18 cellular contexts compared by ENCODE assay signal in genomic region chr11:64352099-64353005, GRCh38. TPM values are rescaled to one million over a fixed set of nuclear protein-coding genes. Genes with fewer than 3 reads are reported as not detected.
DNase-seq lines count a peak whose midpoint lies in the region; ATAC-seq and TF ChIP-seq lines count a peak whose summit lies in the region.
"Had no signal": no experiment of that assay in that cellular context is flagged by ENCODE, and none has a peak within 500 bp of the region (broad histone marks: within the 10 kb centered on the region; RNA-seq: fewer than 3 reads in every experiment).

No MANE protein-coding gene starts in this region.

- no peak for TF ChIP-seq CTCF in RWPE2 (IDR thresholded peaks at IDR 0.05; ENCODE audit: poor library complexity, severe bottlenecking)

- no peak overlapping the region for H3K4me3 ChIP-seq in RWPE2 (ENCODE audit: severe bottlenecking)

- no peaks in the 10 kb centered on the region for H3K9me3 ChIP-seq in RWPE2 (ENCODE audit: severe bottlenecking)

- H3K27ac ChIP-seq in RWPE2 (ENCODE audit: poor library complexity, severe bottlenecking) = no peak overlapping the region
- H3K27ac ChIP-seq: C4-2B, foreskin keratinocyte had no signal

- H3K27me3 ChIP-seq in RWPE2 (ENCODE audit: insufficient read depth, poor library complexity, severe bottlenecking) = no peaks in the 10 kb centered on the region
- H3K27me3 ChIP-seq: foreskin keratinocyte had no signal

- intact Hi-C loops in sciatic nerve (cut with DNase I) = no loop called here

- no peaks in the 10 kb centered on the region for H3K36me3 ChIP-seq in RWPE2 (ENCODE audit: low read depth)

- DNase-seq in NCI-H748 (lab: John Stamatoyannopoulos, UW; ENCODE audit: unreplicated experiment) = peak; percentile 34
- no peak for DNase-seq in NCI-H748 treated with DMSO at 0.1 percent for 48 hours (lab: John Stamatoyannopoulos, UW)
- DNase-seq in NCI-H146 (lab: John Stamatoyannopoulos, UW) = peak; percentile 84
- DNase-seq in RWPE2 (ENCODE audit: low spot score) = peak; percentile 68
- peak; percentile 51 for DNase-seq in sciatic nerve (ENCODE audit: low spot score)
- DNase-seq in LoVo (ENCODE audit: low spot score) = no peak
- DNase-seq in nucleus accumbens (lab: John Stamatoyannopoulos, UW) = no peak
- DNase-seq: ACHN; activated CD4-positive, alpha-beta T cell treated with anti-CD3 and anti-CD28 coated beads, Interleukin-2, amount 10 ng/mL, durations not matched to agents 7 days and 5 days; effector CD4-positive, alpha-beta T cell; foreskin keratinocyte; NCI-H446; stimulated activated CD4-positive, alpha-beta T cell treated with anti-CD3 and anti-CD28 coated beads, Interleukin-1b, Interleukin-23, amount 100 ng/mL, for 48 hours; T-helper 17 cell had no signal

- ATAC-seq in RWPE2 (ENCODE audit: low read depth) (no peak), sciatic nerve (no peak), HG03457 (IDR thresholded peaks at IDR 0.05; ENCODE audit: unreplicated experiment) (no peak)
- ATAC-seq: foreskin keratinocyte, HCT116, left lobe of liver, T-helper 17 cell had no signal

- peaks cover 13% of the 10 kb centered on the region for H3K4me1 ChIP-seq in RWPE2 (ENCODE audit: insufficient read depth, poor library complexity, severe bottlenecking)

RNA-seq across cellular contexts. Expression of gene RPS6KA4, which starts 6.6 kb away (rescaled TPM):
- total RNA-seq in sciatic nerve = 23.8 TPM

RNA-seq across cellular contexts. Expression of gene CCDC88B, which starts 12.3 kb away (rescaled TPM):
- 12.9 TPM for total RNA-seq in sciatic nerve

RNA-seq across cellular contexts. Expression of gene PRDX5, which starts 34.4 kb away (rescaled TPM):
- total RNA-seq in sciatic nerve = 143 TPM

RNA-seq across cellular contexts. Expression of gene TRMT112, which starts 35.0 kb away (rescaled TPM):
- 149 TPM for total RNA-seq in sciatic nerve

RNA-seq across cellular contexts. Expression of gene ESRRA, which starts 47.0 kb away (rescaled TPM):
- 17.4 TPM for total RNA-seq in sciatic nerve

Comparison
In these comparisons a context has a peak if more than half of its experiments do, and no peak if none do; other contexts are left out.
1. DNase-seq: peak in NCI-H748 (single experiment), NCI-H146 (single experiment), RWPE2 (single experiment) and sciatic nerve (single experiment); none in NCI-H748 treated with DMSO at 0.1 percent for 48 hours (single experiment), LoVo (single experiment) and nucleus accumbens (0 of 56).